ENCODE assay signal across 20 cellular contexts in genomic region chr2:234710066-234710465, GRCh38.
DNase-seq lines count a peak whose midpoint lies in the region; ATAC-seq, FAIRE-seq and TF ChIP-seq lines count a peak whose summit lies in the region.
"Had no signal": no experiment of that assay in that cellular context is flagged by ENCODE, and none has a peak within 500 bp of the region (broad histone marks: within the 10 kb centered on the region; RNA-seq: fewer than 3 reads in every experiment).

No MANE protein-coding gene starts in this region.

- no peak overlapping the region for H2BK5ac ChIP-seq in H1 (ENCODE audit: low read depth, low read length)

- H3K27me3 ChIP-seq in GM23338 (ENCODE audit: insufficient read depth) (peaks cover 16% of the 10 kb centered on the region), HUES6 (ENCODE audit: control insufficient read depth, insufficient read depth, low read length) (peaks cover 13% of the 10 kb centered on the region), H1 (replicated peaks in 1 of 4; ENCODE audit: control insufficient read depth in 3 of 4, extremely low read depth in 1 of 4, insufficient read depth in 3 of 4, low read length in 3 of 4) (peaks cover 0 to 20% (median 11%) of the 10 kb centered on the region in 4 experiments; a peak in 4 of 7 replicates), iPS-20b (ENCODE audit: insufficient read depth, low read length) (peaks cover 47% of the 10 kb centered on the region)
- H3K27me3 ChIP-seq: BLaER1 had no signal

- no peaks in the 10 kb centered on the region for H3F3A ChIP-seq in GM23338 (replicated peaks; ENCODE audit: low read depth)

- H4K5ac ChIP-seq in H1 (ENCODE audit: insufficient read length, low read depth, low read length) = no peak overlapping the region

- H3K36me3 ChIP-seq in GM23338 (ENCODE audit: insufficient read depth) (no peaks in the 10 kb centered on the region), HUES6 (ENCODE audit: control insufficient read depth, insufficient read depth, low read length) (no peaks in the 10 kb centered on the region), H1 (ENCODE audit: control insufficient read depth in 2 of 4, insufficient read depth in 4 of 4, low read length in 3 of 4) (no peaks in the 10 kb centered on the region), iPS-20b (ENCODE audit: insufficient read depth, low read depth, low read length) (no peaks in the 10 kb centered on the region)
- H3K36me3 ChIP-seq: BLaER1 had no signal

- no peak overlapping the region for H3K56ac ChIP-seq in H1 (replicated peaks; ENCODE audit: insufficient read length, low read depth, low read length)

- H3K18ac ChIP-seq in H1 (ENCODE audit: extremely low read depth, low read length) = no peak overlapping the region; the same call in 1 of the 2 replicates

- no peak overlapping the region for H3K27ac Mint-ChIP-seq in GM23338
- H3K27ac Mint-ChIP-seq: CD14-positive monocyte; CD4-positive, alpha-beta memory T cell; HFFc6; IgD-negative memory B cell had no signal

- no peak for ATAC-seq in GM23338
- ATAC-seq in HG03457 (IDR thresholded peaks at IDR 0.05; ENCODE audit: unreplicated experiment) = no peak
- ATAC-seq: HCT116 had no signal

- H3K9me3 Mint-ChIP-seq in GM23338 = no peaks in the 10 kb centered on the region
- H3K9me3 Mint-ChIP-seq: CD4-positive, alpha-beta memory T cell; HFFc6 had no signal

- H3K36me3 Mint-ChIP-seq in GM23338 (ENCODE audit: low read depth) = no peaks in the 10 kb centered on the region
- H3K36me3 Mint-ChIP-seq: CD14-positive monocyte; CD4-positive, alpha-beta memory T cell; IgD-negative memory B cell had no signal

- no peak for TF ChIP-seq RAD21 in H1 (IDR thresholded peaks at IDR 0.05 in 1 of 2, conservative IDR thresholded peaks at IDR 0.05 in 1 of 2; ENCODE audit: low read depth in 2 of 2, low read length in 2 of 2)

- DNase-seq in GM23338 (ENCODE audit: low spot score) (no peak), H1 (ENCODE audit: low read depth in 1 of 2, low spot score in 2 of 2) (no peak), ureter (ENCODE audit: low spot score) (no peak), G401 (ENCODE audit: low spot score) (no peak), NCI-H2227 (lab: John Stamatoyannopoulos, UW; ENCODE audit: unreplicated experiment) (no peak)
- DNase-seq: 8988T; CD4-positive, alpha-beta memory T cell; DMS153; DMS79; GF-D8; HFFc6; KBM-7 had no signal

- H4K91ac ChIP-seq in H1 (replicated peaks; ENCODE audit: insufficient read length, low read length) = peak overlapping the region; percentile 2

- no peak overlapping the region for H2BK15ac ChIP-seq in H1 (ENCODE audit: low read length)

- H3K23ac ChIP-seq in H1 (ENCODE audit: insufficient read length) = no peak overlapping the region

- H3K4me3 Mint-ChIP-seq in GM23338 = peak overlapping the region; percentile 33; the same call in 2 of the 3 replicates
- H3K4me3 Mint-ChIP-seq: CD14-positive monocyte; CD4-positive, alpha-beta memory T cell; HFFc6; IgD-negative memory B cell had no signal

- peak overlapping the region; percentile 42; the same call in 1 of the 2 replicates for H3K4me2 ChIP-seq in GM23338
- peak overlapping the region; percentile 4 to 51; a peak in 2 of 4 replicates for H3K4me2 ChIP-seq in H1 (ENCODE audit: insufficient read depth in 1 of 2, low read depth in 2 of 2, low read length in 2 of 2)
- H3K4me2 ChIP-seq: BLaER1 had no signal

- H3K14ac ChIP-seq in H1 (ENCODE audit: insufficient read length) = no peak overlapping the region

- no peaks in the 10 kb centered on the region for H3K79me1 ChIP-seq in H1 (ENCODE audit: low read depth, low read length)

- H2BK120ac ChIP-seq in H1 (replicated peaks; ENCODE audit: low read depth, low read length) = no peak overlapping the region

- in situ Hi-C loops in G401 (cut with HindIII; ENCODE audit: low sequenced_read_pairs) = no loop called here

- H3K79me2 ChIP-seq in GM23338 (replicated peaks; ENCODE audit: insufficient read depth) (no peaks in the 10 kb centered on the region), H1 (ENCODE audit: control insufficient read depth in 1 of 2, insufficient read depth in 2 of 2, low read length in 2 of 2) (no peaks in the 10 kb centered on the region)

- no peak overlapping the region for H2BK12ac ChIP-seq in H1 (ENCODE audit: low read depth, low read length)

- no peaks in the 10 kb centered on the region for H3K23me2 ChIP-seq in H1 (ENCODE audit: low read depth, low read length)

- H2AK5ac ChIP-seq in H1 (ENCODE audit: low read depth, low read length) = no peak overlapping the region

- H3K27ac ChIP-seq in GM23338 (ENCODE audit: low read depth) (no peak overlapping the region), HUES6 (ENCODE audit: low read depth, low read length) (no peak overlapping the region), H1 (ENCODE audit: low read depth, low read length) (no peak overlapping the region), iPS-20b (ENCODE audit: low read length) (no peak overlapping the region)
- H3K27ac ChIP-seq: BLaER1 had no signal

- TF ChIP-seq CTCF in GM23338 (conservative IDR thresholded peaks at IDR 0.05; ENCODE audit: low read depth in 2 of 2) (no peak), H1 (IDR thresholded peaks at IDR 0.05; ENCODE audit: control extremely low read depth in 1 of 3, insufficient read depth in 1 of 3, low read depth in 1 of 3, low read length in 3 of 3) (no peak)

- TF ChIP-seq EP300 in H1 (IDR thresholded peaks at IDR 0.05; ENCODE audit: borderline replicate concordance in 1 of 2, low read depth in 2 of 2, low read length in 2 of 2) = no peak

- H3K27me3 Mint-ChIP-seq in GM23338 (ENCODE audit: insufficient read depth, low read depth, poor library complexity) = peaks cover 20% of the 10 kb centered on the region

- CTCF ChIA-PET in H1 (lab: Charles Lee; ENCODE audit: partially characterized antibody) = interaction anchor here (1.9 kb wide), 1 partner anchor 16 kb away, joined by 4 read pairs; no protein-coding TSS in a partner anchor

- H3K9ac ChIP-seq in HUES6 (ENCODE audit: low read length) (no peak overlapping the region), H1 (replicated peaks in 1 of 4; ENCODE audit: extremely low read depth in 1 of 4, low read depth in 3 of 4, low read length in 3 of 4) (no peak overlapping the region), iPS-20b (ENCODE audit: low read depth, low read length) (no peak overlapping the region)
- H3K9ac ChIP-seq: BLaER1 had no signal

- H2BK20ac ChIP-seq in H1 (ENCODE audit: low read length) = no peak overlapping the region

- H3K9me2 ChIP-seq in GM23338 (ENCODE audit: insufficient read depth) = peaks cover 10% of the 10 kb centered on the region; the same call in 1 of the 2 replicates

- peaks cover 33% of the 10 kb centered on the region for H3K4me1 Mint-ChIP-seq in GM23338
- H3K4me1 Mint-ChIP-seq: CD14-positive monocyte; CD4-positive, alpha-beta memory T cell; IgD-negative memory B cell had no signal

- POLR2A ChIA-PET in H1 (lab: Charles Lee; ENCODE audit: partially characterized antibody) = no interaction called here

- no peak for TF ChIP-seq POLR2A in H1 (IDR thresholded peaks at IDR 0.05; ENCODE audit: control extremely low read depth in 1 of 2, low read depth in 2 of 2, low read length in 2 of 2)

- H2AFZ ChIP-seq in GM23338 (no peak overlapping the region), H1 (ENCODE audit: low read length) (no peak overlapping the region)

- H3K4me3 ChIP-seq in GM23338 = no peak overlapping the region
- H3K4me3 ChIP-seq in HUES6 (ENCODE audit: low read depth, low read length) = peak overlapping the region; percentile 15; the same call in 1 of the 2 replicates
- peak overlapping the region in 1 of 4 experiments; percentile 31; a peak in 2 of 8 replicates for H3K4me3 ChIP-seq in H1 (ENCODE audit: extremely low read depth in 1 of 4, insufficient read depth in 2 of 4, low read depth in 3 of 4, low read length in 4 of 4)
- H3K4me3 ChIP-seq in iPS-20b (ENCODE audit: low read length) = peak overlapping the region; percentile 41; the same call in 1 of the 2 replicates
- H3K4me3 ChIP-seq: BLaER1 had no signal

- peaks cover 40% of the 10 kb centered on the region for H3K4me1 ChIP-seq in GM23338 (ENCODE audit: insufficient read depth)
- H3K4me1 ChIP-seq in HUES6 (ENCODE audit: control insufficient read depth, insufficient read depth, low read length) = peaks cover 35% of the 10 kb centered on the region
- H3K4me1 ChIP-seq in H1 (replicated peaks in 1 of 4; ENCODE audit: control insufficient read depth in 3 of 4, insufficient read depth in 4 of 4, low read length in 3 of 4) = peaks cover 5 to 29% (median 18%) of the 10 kb centered on the region in 4 experiments; a peak in 6 of 7 replicates
- peaks cover 31% of the 10 kb centered on the region for H3K4me1 ChIP-seq in iPS-20b (ENCODE audit: insufficient read depth, low read length)
- H3K4me1 ChIP-seq: BLaER1 had no signal

- H4K20me1 ChIP-seq in GM23338 (replicated peaks; ENCODE audit: insufficient read depth) (no peaks in the 10 kb centered on the region), H1 (replicated peaks in 1 of 2; ENCODE audit: control insufficient read depth in 1 of 2, insufficient read depth in 2 of 2, low read length in 2 of 2) (no peaks in the 10 kb centered on the region)
- H4K20me1 ChIP-seq: BLaER1 had no signal

- 44% methylated on average over 4 of the region's 4 CpGs; no CpG with 5 or more reads in 1 of the 2 experiments for WGBS in H1 (ENCODE audit: extremely low coverage in 1 of 2, insufficient coverage in 1 of 2, insufficient read length in 1 of 2, insufficient replicate concordance in 2 of 2, low coverage in 1 of 2, low lambda C conversion rate in 2 of 2, missing lambda C conversion rate in 1 of 2), 2 experiments

- H3K4ac ChIP-seq in H1 (replicated peaks; ENCODE audit: insufficient read length, low read depth, low read length) = no peak overlapping the region

- no peak for FAIRE-seq in H1 (lab: Jason Lieb, UNC)
- FAIRE-seq: H54 had no signal

- H3K9me3 ChIP-seq in HUES6 (ENCODE audit: control insufficient read depth, insufficient read depth, low read depth, low read length) (no peaks in the 10 kb centered on the region), H1 (ENCODE audit: insufficient read depth in 2 of 2, low read depth in 1 of 2, low read length in 1 of 2) (no peaks in the 10 kb centered on the region), iPS-20b (ENCODE audit: insufficient read depth, low read depth, low read length) (no peaks in the 10 kb centered on the region)
- H3K9me3 ChIP-seq: BLaER1 had no signal

- H4K8ac ChIP-seq in H1 (ENCODE audit: extremely low read depth, insufficient read depth, low read length) = no peak overlapping the region

TF ChIP-seq in GM23338, 12 proteins besides CTCF, POLR2A, EP300 and RAD21 (continues in another document):
- TF ChIP-seq CREB1 (CRISPR knock-in tag; IDR thresholded peaks at IDR 0.05; ENCODE audit: low read depth) = no peak
- no peak for TF ChIP-seq EZH2phosphoT487 (IDR thresholded peaks at IDR 0.05; ENCODE audit: unreplicated experiment)
- no peak for TF ChIP-seq STAT1 (IDR thresholded peaks at IDR 0.05; ENCODE audit: unreplicated experiment)

TF ChIP-seq in H1, 55 proteins besides CTCF, POLR2A, EP300 and RAD21 (continues in another document):
- TF ChIP-seq MAX (IDR thresholded peaks at IDR 0.05) (no peak), CHD2 (IDR thresholded peaks at IDR 0.05; ENCODE audit: low read length) (no peak), CTBP2 (IDR thresholded peaks at IDR 0.05; ENCODE audit: borderline replicate concordance, insufficient read depth, insufficient read length, low read length) (no peak)
